In the genomic region with DNA sequence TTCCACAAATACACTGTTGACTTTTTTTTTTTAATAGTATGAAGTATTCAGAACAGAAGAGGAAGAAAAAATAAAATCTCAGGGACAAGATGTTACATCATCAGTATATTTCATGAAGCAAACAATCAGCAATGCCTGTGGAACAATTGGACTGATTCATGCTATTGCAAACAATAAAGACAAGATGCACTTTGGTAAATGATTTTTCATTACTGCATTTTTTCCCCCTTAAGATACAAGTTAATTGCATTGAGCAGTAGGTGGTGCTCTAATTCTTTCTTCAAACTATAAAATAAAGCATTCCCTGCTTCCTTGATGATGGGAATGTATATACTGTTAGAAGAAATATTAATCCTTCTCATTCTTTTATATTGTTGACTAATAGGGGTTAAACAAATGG, we compare ENCODE assay signal across 11 cellular contexts. TPM values are rescaled to one million over a fixed set of nuclear protein-coding genes. Genes with fewer than 3 reads are reported as not detected.
DNase-seq lines count a peak whose midpoint lies in the region; ATAC-seq and TF ChIP-seq lines count a peak whose summit lies in the region.
"Had no signal": no experiment of that assay in that cellular context is flagged by ENCODE, and none has a peak within 500 bp of the region (broad histone marks: within the 10 kb centered on the region; RNA-seq: fewer than 3 reads in every experiment).

No MANE protein-coding gene starts in this region.

- TF ChIP-seq CTCF in NB4 (IDR thresholded peaks at IDR 0.05; ENCODE audit: low read depth, low read length) (no peak), dorsolateral prefrontal cortex (IDR thresholded peaks at IDR 0.05 in 54 of 56, conservative IDR thresholded peaks at IDR 0.05 in 2 of 56; ENCODE audit: low read depth in 1 of 56, partially characterized antibody in 56 of 56) (peak in 51 of 56 donors; percentile 21 to 66 (median 43)), psoas muscle (IDR thresholded peaks at IDR 0.05) (peak; percentile 24), Calu3 (IDR thresholded peaks at IDR 0.05; ENCODE audit: unreplicated experiment) (no peak)

- DNase-seq in NCI-H2227 (lab: John Stamatoyannopoulos, UW; ENCODE audit: unreplicated experiment) (peak; percentile 2), NCI-H2227 treated with DMSO at 0.1 percent for 48 hours (lab: John Stamatoyannopoulos, UW) (no peak), NB4 (ENCODE audit: low read depth) (peak; percentile 15), dorsolateral prefrontal cortex (no peak), psoas muscle (no peak), NOMO-1 treated with DMSO at 0.1 percent for 48 hours (lab: John Stamatoyannopoulos, UW; ENCODE audit: unreplicated experiment) (no peak), Calu3 (no peak)
- DNase-seq: activated T-cell treated with anti-CD3 and anti-CD28 coated beads, Interleukin-2, amount 50 U/mL, for 48 hours; NCI-H446; stimulated activated CD4-positive, alpha-beta T cell treated with anti-CD3 and anti-CD28 coated beads, Interleukin-1b, Interleukin-23, amount 100 ng/mL, for 48 hours had no signal

- no peaks in the 10 kb centered on the region for H3K4me1 ChIP-seq in psoas muscle

- intact Hi-C loops in dorsolateral prefrontal cortex (cut with DNase I): no loop called here
- intact Hi-C loops in psoas muscle (cut with DNase I): no loop called here
- intact Hi-C loops in Calu3 (cut with micrococcal nuclease; ENCODE audit: unreplicated experiment): loop anchor here (10.0 kb wide), 1 partner anchor 98 kb away; no protein-coding TSS in a partner anchor

- peaks cover 12% of the 10 kb centered on the region for H3K36me3 Mint-ChIP-seq in Calu3 (ENCODE audit: insufficient read depth, unreplicated experiment)

- H3K27me3 Mint-ChIP-seq in Calu3 (ENCODE audit: unreplicated experiment): no peaks in the 10 kb centered on the region

- no peaks in the 10 kb centered on the region for H3K9me3 ChIP-seq in psoas muscle

- H3K27ac ChIP-seq in dorsolateral prefrontal cortex (peak overlapping the region in 2 of 59 donors; percentile 1 to 18), psoas muscle (no peak overlapping the region)

- TF ChIP-seq POLR2A in NB4 (IDR thresholded peaks at IDR 0.05; ENCODE audit: extremely low read depth, insufficient read length): no peak

- ATAC-seq in psoas muscle (peak in 1 of 4 donors; percentile 52), HG03039 (IDR thresholded peaks at IDR 0.05; ENCODE audit: unreplicated experiment) (no peak)

- no TSS peak for BruUV-seq in Calu3 (replicated peaks; lab: Mats Ljungman, UMichigan)

- no peaks in the 10 kb centered on the region for H3K4me1 Mint-ChIP-seq in Calu3 (ENCODE audit: low read depth, unreplicated experiment)

- H3K4me3 Mint-ChIP-seq in Calu3 (ENCODE audit: low read depth, unreplicated experiment): no peak overlapping the region

- no peaks in the 10 kb centered on the region for H3K27me3 ChIP-seq in dorsolateral prefrontal cortex
- no peaks in the 10 kb centered on the region for H3K27me3 ChIP-seq in psoas muscle (ENCODE audit: insufficient read depth in 3 of 3, low read length in 2 of 3)

- H3K4me3 ChIP-seq in NB4 (ENCODE audit: low read depth, low read length): no peak overlapping the region
- H3K4me3 ChIP-seq in dorsolateral prefrontal cortex: no peak overlapping the region
- no peak overlapping the region for H3K4me3 ChIP-seq in psoas muscle

- H3K36me3 ChIP-seq in psoas muscle (ENCODE audit: insufficient read depth in 1 of 2, low read depth in 1 of 2): peaks cover 0 to 66% of the 10 kb centered on the region in 2 donors

- CTCF ChIA-PET in Calu3 (lab: Charles Lee): no interaction called here

- H3K27ac Mint-ChIP-seq in Calu3 (ENCODE audit: unreplicated experiment): no peak overlapping the region

- H3K9me3 Mint-ChIP-seq in Calu3 (ENCODE audit: low read depth, unreplicated experiment): no peaks in the 10 kb centered on the region

RNA-seq across cellular contexts. Expression of a gene that starts 17.1 kb away (rescaled TPM):
- total RNA-seq in dorsolateral prefrontal cortex: 10 to 100 TPM; 10.6 to 31.0 (median 20.0) TPM
- 10 to 100 TPM; 33.8 to 52.3 (median 40.2) TPM for total RNA-seq in psoas muscle
- 10 to 100 TPM; 59.1 to 96.5 (median 68.0) TPM for polyA plus RNA-seq in psoas muscle
- total RNA-seq in Calu3 (2022): 19.4 and 23.2 TPM in 2 replicates

RNA-seq across cellular contexts. Expression of a gene that starts 29.0 kb away (rescaled TPM):
- total RNA-seq in dorsolateral prefrontal cortex (10 to 100 TPM; 34.4 to 94.2 (median 57.6) TPM), psoas muscle (10 to 100 TPM; 37.4 to 80.6 (median 56.0) TPM), Calu3 (2022) (38.2 and 44.8 TPM in 2 replicates)
- 10 to 100 TPM; 34.1 to 74.3 (median 38.1) TPM for polyA plus RNA-seq in psoas muscle

Comparison
In these comparisons a context has a peak if more than half of its experiments do, and no peak if none do; other contexts are left out.
1. DNase-seq: peak in NCI-H2227 (single experiment) and NB4 (single experiment); none in NCI-H2227 treated with DMSO at 0.1 percent for 48 hours (single experiment), dorsolateral prefrontal cortex (0 of 10), psoas muscle (0 of 2), NOMO-1 treated with DMSO at 0.1 percent for 48 hours (single experiment) and Calu3 (single experiment).
2. CTCF ChIP-seq: peak in dorsolateral prefrontal cortex (51 of 56) and psoas muscle (single experiment); none in NB4 (single experiment) and Calu3 (single experiment).